Comparison of ENCODE assay signal across 16 cellular contexts in genomic region chr17:75512946-75513666, GRCh38. TPM values are rescaled to one million over a fixed set of nuclear protein-coding genes. Genes with fewer than 3 reads are reported as not detected.
A peak's percentile ranks its signal among the peaks of the same experiment; 100 is the strongest.
DNase-seq lines count a peak whose midpoint lies in the region; ATAC-seq and TF ChIP-seq lines count a peak whose summit lies in the region.
"Had no signal": no experiment of that assay in that cellular context is flagged by ENCODE, and none has a peak within 500 bp of the region (broad histone marks: within the 10 kb centered on the region; RNA-seq: fewer than 3 reads in every experiment).

No MANE protein-coding gene starts in this region.

- peaks cover 24% of the 10 kb centered on the region for H3K4me1 ChIP-seq in mammary epithelial cell (ENCODE audit: insufficient read depth, low read length)
- peaks cover 47 to 66% of the 10 kb centered on the region in 2 donors for H3K4me1 ChIP-seq in duodenal mucosa (ENCODE audit: control insufficient read depth in 1 of 2, insufficient read depth in 2 of 2, low read length in 2 of 2)
- H3K4me1 ChIP-seq in upper lobe of left lung, result peaks cover 43 to 86% (median 60%) of the 10 kb centered on the region in 4 donors

- WGBS in mammary epithelial cell (ENCODE audit: low coverage, missing lambda C conversion rate), result 66% methylated on average over 9 of the region's 9 CpGs
- WGBS in upper lobe of left lung, 2 donors, result 55 to 75% methylated on average over 9 of the region's 9 CpGs

- DNase-seq in MCF 10A (ENCODE audit: unreplicated experiment) (peak; percentile 12), mammary epithelial cell (no peak), mesothelial cell of epicardium (ENCODE audit: low spot score in 2 of 2, unreplicated experiment in 2 of 2) (no peak), upper lobe of left lung (no peak)
- DNase-seq in activated CD4-positive, alpha-beta T cell treated with anti-CD3 and anti-CD28 coated beads for 36 hours, result no peak
- no peak for DNase-seq in activated naive CD4-positive, alpha-beta T cell treated with anti-CD3 and anti-CD28 coated beads, Interleukin-2, amount 50 U/mL, for 16 hours
- DNase-seq: ACHN; activated T-cell treated with anti-CD3 and anti-CD28 coated beads, Interleukin-2, amount 50 U/mL, for 4 hours; cortex of kidney; KG1; NCI-H524; stimulated activated CD4-positive, alpha-beta T cell treated with anti-CD3 and anti-CD28 coated beads, Interleukin-15, amount 100 ng/mL, for 24 hours; testis had no signal

- intact Hi-C loops in MCF 10A (cut with micrococcal nuclease), result no loop called here
- intact Hi-C loops in mammary epithelial cell (cut with micrococcal nuclease), result no loop called here
- intact Hi-C loops in activated CD4-positive, alpha-beta T cell treated with anti-CD3 and anti-CD28 coated beads for 36 hours (cut with DNase I, micrococcal nuclease), result loop anchor here in 1 of 2 experiments (10.0 kb wide), 1 partner anchor 248 kb away; the partner anchor contains the start of genes GGA3 and MRPS7

- BruUV-seq in MCF 10A (replicated peaks; lab: Mats Ljungman, UMichigan) (no TSS peak), mammary epithelial cell (replicated peaks; lab: Mats Ljungman, UMichigan) (no TSS peak)

- H3K9me3 Mint-ChIP-seq in MCF 10A (ENCODE audit: unreplicated experiment), result no peaks in the 10 kb centered on the region
- H3K9me3 Mint-ChIP-seq in mesothelial cell of epicardium, result no peaks in the 10 kb centered on the region
- no peaks in the 10 kb centered on the region for H3K9me3 Mint-ChIP-seq in activated CD4-positive, alpha-beta T cell treated with anti-CD3 and anti-CD28 coated beads for 36 hours (ENCODE audit: low read depth)
- H3K9me3 Mint-ChIP-seq: activated T-cell treated with anti-CD3 and anti-CD28 coated beads, Interleukin-2, amount 50 U/mL, for 4 hours; T-helper 1 cell treated with Interleukin-12 subunit alpha and Interleukin-12 subunit beta and Interleukin-4 antibody, amounts not matched to agents 30 μg/mL and 1 μg/mL, for 36 hours had no signal

- TF ChIP-seq POLR2A in upper lobe of left lung (IDR thresholded peaks at IDR 0.05), result no peak

- H4K20me1 ChIP-seq in mammary epithelial cell (ENCODE audit: insufficient read depth, low read length), result no peaks in the 10 kb centered on the region

- peaks cover 19% of the 10 kb centered on the region for H3K4me1 Mint-ChIP-seq in MCF 10A (ENCODE audit: insufficient read depth, unreplicated experiment)
- peaks cover 53% of the 10 kb centered on the region for H3K4me1 Mint-ChIP-seq in mesothelial cell of epicardium
- H3K4me1 Mint-ChIP-seq in activated CD4-positive, alpha-beta T cell treated with anti-CD3 and anti-CD28 coated beads for 36 hours, result peaks cover 10% of the 10 kb centered on the region

- H3K9me3 ChIP-seq in mammary epithelial cell (replicated peaks; ENCODE audit: insufficient read depth, low read length) (no peaks in the 10 kb centered on the region), duodenal mucosa (ENCODE audit: control insufficient read depth in 1 of 2, low read length in 2 of 2) (no peaks in the 10 kb centered on the region), upper lobe of left lung (no peaks in the 10 kb centered on the region)
- H3K9me3 ChIP-seq: testis had no signal

- H3K9ac ChIP-seq in mammary epithelial cell (ENCODE audit: insufficient read depth, low read length) (no peak overlapping the region), duodenal mucosa (ENCODE audit: low read depth in 1 of 2, low read length in 2 of 2) (peak overlapping the region; percentile 75 to 76)

- H3K36me3 Mint-ChIP-seq in MCF 10A (ENCODE audit: insufficient read depth, unreplicated experiment), result peaks cover 42% of the 10 kb centered on the region
- no peaks in the 10 kb centered on the region for H3K36me3 Mint-ChIP-seq in mesothelial cell of epicardium
- peaks cover 7% of the 10 kb centered on the region for H3K36me3 Mint-ChIP-seq in activated CD4-positive, alpha-beta T cell treated with anti-CD3 and anti-CD28 coated beads for 36 hours (ENCODE audit: low read depth)

- H3K27ac ChIP-seq in mammary epithelial cell (ENCODE audit: insufficient read depth, low read depth, low read length) (no peak overlapping the region), duodenal mucosa (ENCODE audit: low read depth, low read length) (peak overlapping the region; percentile 32), upper lobe of left lung (peak overlapping the region; percentile 89 to 92 (median 91))

- H3K4me3 Mint-ChIP-seq in MCF 10A (ENCODE audit: unreplicated experiment) (peak overlapping the region; percentile 81), mesothelial cell of epicardium (peak overlapping the region; percentile 84)
- no peak overlapping the region for H3K4me3 Mint-ChIP-seq in activated CD4-positive, alpha-beta T cell treated with anti-CD3 and anti-CD28 coated beads for 36 hours
- H3K4me3 Mint-ChIP-seq: activated T-cell treated with anti-CD3 and anti-CD28 coated beads, Interleukin-2, amount 50 U/mL, for 4 hours; T-helper 1 cell treated with Interleukin-12 subunit alpha and Interleukin-12 subunit beta and Interleukin-4 antibody, amounts not matched to agents 30 μg/mL and 1 μg/mL, for 36 hours had no signal

- TF ChIP-seq EP300 in upper lobe of left lung (IDR thresholded peaks at IDR 0.05), result no peak

- H3K27me3 Mint-ChIP-seq in MCF 10A (ENCODE audit: insufficient read depth, unreplicated experiment), result no peaks in the 10 kb centered on the region
- no peaks in the 10 kb centered on the region for H3K27me3 Mint-ChIP-seq in mesothelial cell of epicardium (ENCODE audit: low read depth)
- H3K27me3 Mint-ChIP-seq in activated CD4-positive, alpha-beta T cell treated with anti-CD3 and anti-CD28 coated beads for 36 hours, result peaks cover 3% of the 10 kb centered on the region

- in situ Hi-C loops in mammary epithelial cell (cut with MboI; ENCODE audit: low sequenced_read_pairs in 2 of 2), result loop anchor here in 1 of 2 donors (10.0 kb wide), 1 partner anchor 88 kb away; no protein-coding TSS in a partner anchor

- no peak overlapping the region for H2AFZ ChIP-seq in mammary epithelial cell (ENCODE audit: low read depth, low read length)

- TF ChIP-seq CTCF in MCF 10A (IDR thresholded peaks at IDR 0.05; ENCODE audit: unreplicated experiment), result no peak
- no peak for TF ChIP-seq CTCF in mammary epithelial cell (conservative IDR thresholded peaks at IDR 0.05 in 1 of 2, IDR thresholded peaks at IDR 0.05 in 1 of 2; ENCODE audit: extremely low read depth in 1 of 2, insufficient read depth in 1 of 2, low read depth in 1 of 2, low read length in 2 of 2)
- TF ChIP-seq CTCF in mesothelial cell of epicardium (IDR thresholded peaks at IDR 0.05; ENCODE audit: unreplicated experiment), result no peak
- no peak for TF ChIP-seq CTCF in upper lobe of left lung (IDR thresholded peaks at IDR 0.05)

- dilution Hi-C loops in mammary epithelial cell (cut with HindIII; ENCODE audit: low sequenced_read_pairs), result loop anchor here (5.0 kb wide), 1 partner anchor 106 kb away; the partner anchor contains the start of gene GRB2

- peaks cover 45% of the 10 kb centered on the region for H3K79me2 ChIP-seq in mammary epithelial cell (ENCODE audit: insufficient read depth, low read length)

- POLR2A ChIA-PET in MCF 10A (lab: Yijun Ruan, JAX), result interaction anchor here (0.6 to 1.4 kb wide), 2 partner anchors 52 to 57 kb away, joined by 3 to 7 read pairs; partner anchors contain the start of gene TMEM94
- POLR2A ChIA-PET in activated CD4-positive, alpha-beta T cell treated with anti-CD3 and anti-CD28 coated beads for 36 hours (lab: Charles Lee), result interaction anchor here (0.6 kb wide), 1 partner anchor 263 kb away, joined by 3 read pairs; no protein-coding TSS in a partner anchor

- H3K27me3 ChIP-seq in mammary epithelial cell (ENCODE audit: insufficient read depth, low read length), result no peaks in the 10 kb centered on the region
- no peaks in the 10 kb centered on the region for H3K27me3 ChIP-seq in duodenal mucosa (ENCODE audit: control insufficient read depth in 1 of 2, insufficient read depth in 2 of 2, low read length in 2 of 2)
- peaks cover 0 to 5% (median 0%) of the 10 kb centered on the region in 4 donors for H3K27me3 ChIP-seq in upper lobe of left lung
- H3K27me3 ChIP-seq: testis had no signal

- H3K4me3 ChIP-seq in mammary epithelial cell (replicated peaks in 1 of 3; ENCODE audit: insufficient read depth in 1 of 3, low read depth in 2 of 3, low read length in 3 of 3) (no peak overlapping the region), duodenal mucosa (ENCODE audit: low read depth in 1 of 2, low read length in 2 of 2) (peak overlapping the region in 1 of 2 donors; percentile 89), upper lobe of left lung (peak overlapping the region; percentile 90 to 100 (median 92))

- H3K4me2 ChIP-seq in mammary epithelial cell (ENCODE audit: insufficient read depth, low read depth, low read length), result no peak overlapping the region

- ATAC-seq in upper lobe of left lung (ENCODE audit: low FRiP score in 2 of 2) (no peak), GM19351 (IDR thresholded peaks at IDR 0.05; ENCODE audit: unreplicated experiment) (no peak)
- ATAC-seq in activated CD4-positive, alpha-beta T cell treated with anti-CD3 and anti-CD28 coated beads for 36 hours, result no peak
- ATAC-seq: activated T-cell treated with anti-CD3 and anti-CD28 coated beads, Interleukin-2, amount 50 U/mL, for 4 hours had no signal

- H3K36me3 ChIP-seq in mammary epithelial cell (ENCODE audit: insufficient read depth, low read length) (no peaks in the 10 kb centered on the region), duodenal mucosa (ENCODE audit: control insufficient read depth in 1 of 2, insufficient read depth in 2 of 2, low read length in 2 of 2) (peaks cover 5% of the 10 kb centered on the region in 2 donors), upper lobe of left lung (peaks cover 0 to 32% (median 5%) of the 10 kb centered on the region in 4 donors)

- H3K27ac Mint-ChIP-seq in MCF 10A (ENCODE audit: low read depth, unreplicated experiment) (no peak overlapping the region), mesothelial cell of epicardium (peak overlapping the region; percentile 39)
- no peak overlapping the region for H3K27ac Mint-ChIP-seq in activated CD4-positive, alpha-beta T cell treated with anti-CD3 and anti-CD28 coated beads for 36 hours
- H3K27ac Mint-ChIP-seq: T-helper 1 cell treated with Interleukin-12 subunit alpha and Interleukin-12 subunit beta and Interleukin-4 antibody, amounts not matched to agents 30 μg/mL and 1 μg/mL, for 36 hours had no signal

- CTCF ChIA-PET in MCF 10A (lab: Yijun Ruan, JAX) (no interaction called here), mammary epithelial cell (lab: Charles Lee; ENCODE audit: low non-redundant PET) (no interaction called here)
- CTCF ChIA-PET in activated CD4-positive, alpha-beta T cell treated with anti-CD3 and anti-CD28 coated beads for 36 hours (lab: Charles Lee), result interaction anchor here (0.7 to 1.2 kb wide), 3 partner anchors 14 to 208 kb away, joined by 3 to 5 read pairs (median 4); no protein-coding TSS in a partner anchor

RNA-seq across cellular contexts. Expression of gene CASKIN2, which starts 2.2 kb away (rescaled TPM):
- 19.2 and 19.8 TPM in 2 replicates for total RNA-seq in MCF 10A (2022)
- 10 to 100 TPM; 10.5 to 22.1 TPM for total RNA-seq in mammary epithelial cell
- polyA plus RNA-seq in mammary epithelial cell, result 6.6 TPM
- 7.0 TPM for polyA minus RNA-seq in mammary epithelial cell
- 37.4 to 39.2 TPM (median 37.4 TPM) in 3 replicates for total RNA-seq in mesothelial cell of epicardium
- 100 to 1,000 TPM in 1 of 6 donors, 10 to 100 TPM in 5; 24.1 to 113 (median 48.5) TPM for total RNA-seq in upper lobe of left lung
- total RNA-seq in activated CD4-positive, alpha-beta T cell treated with anti-CD3 and anti-CD28 coated beads for 36 hours, result 1 to 10 TPM; 2.9 to 3.0 TPM

RNA-seq across cellular contexts. Expression of gene TSEN54, which starts 3.2 kb away (rescaled TPM):
- 13.3 and 15.6 TPM in 2 replicates for total RNA-seq in MCF 10A (2022)
- total RNA-seq in mammary epithelial cell, result 10 to 100 TPM; 10.2 to 19.6 TPM
- 24.1 TPM for polyA plus RNA-seq in mammary epithelial cell
- 12.5 TPM for polyA minus RNA-seq in mammary epithelial cell
- 27.2 to 31.8 TPM (median 31.8 TPM) in 3 replicates for total RNA-seq in mesothelial cell of epicardium
- 100 to 1,000 TPM in 2 of 6 donors, 10 to 100 TPM in 4; 19.5 to 125 (median 31.3) TPM for total RNA-seq in upper lobe of left lung
- total RNA-seq in activated CD4-positive, alpha-beta T cell treated with anti-CD3 and anti-CD28 coated beads for 36 hours, result 10 to 100 TPM; 29.2 to 35.1 TPM

RNA-seq across cellular contexts. Expression of gene LLGL2, which starts 12.4 kb away (rescaled TPM):
- total RNA-seq in MCF 10A (2022) (19.8 and 21.2 TPM in 2 replicates), mammary epithelial cell (10 to 100 TPM; 22.3 to 25.7 TPM), mesothelial cell of epicardium (29.8 to 33.1 TPM (median 31.9 TPM) in 3 replicates), upper lobe of left lung (100 to 1,000 TPM; 113 to 256 (median 175) TPM)
- 15.4 TPM for polyA plus RNA-seq in mammary epithelial cell
- polyA minus RNA-seq in mammary epithelial cell, result 11.0 TPM
- 1 to 10 TPM; 7.1 to 9.6 TPM for total RNA-seq in activated CD4-positive, alpha-beta T cell treated with anti-CD3 and anti-CD28 coated beads for 36 hours

RNA-seq across cellular contexts. Expression of gene TMEM94, which starts 56.7 kb away (rescaled TPM):
- total RNA-seq in MCF 10A (2022), result 42.8 and 46.5 TPM in 2 replicates
- total RNA-seq in mammary epithelial cell, result 10 to 100 TPM; 23.0 to 42.3 TPM
- polyA plus RNA-seq in mammary epithelial cell, result 30.7 TPM
- polyA minus RNA-seq in mammary epithelial cell, result 161 TPM
- 126 to 130 TPM (median 126 TPM) in 3 replicates for total RNA-seq in mesothelial cell of epicardium
- 100 to 1,000 TPM in 2 of 6 donors, 10 to 100 TPM in 4; 62.3 to 320 (median 90.5) TPM for total RNA-seq in upper lobe of left lung
- total RNA-seq in activated CD4-positive, alpha-beta T cell treated with anti-CD3 and anti-CD28 coated beads for 36 hours, result 10 to 100 TPM; 51.4 to 62.5 TPM

Comparison
In these comparisons a context has a peak if more than half of its experiments do, and no peak if none do; other contexts are left out.
1. H3K4me3 ChIP-seq: peak in upper lobe of left lung (4 of 4); none in mammary epithelial cell (0 of 3).